ENCODE assay signal across 8 cellular contexts in the genomic region with DNA sequence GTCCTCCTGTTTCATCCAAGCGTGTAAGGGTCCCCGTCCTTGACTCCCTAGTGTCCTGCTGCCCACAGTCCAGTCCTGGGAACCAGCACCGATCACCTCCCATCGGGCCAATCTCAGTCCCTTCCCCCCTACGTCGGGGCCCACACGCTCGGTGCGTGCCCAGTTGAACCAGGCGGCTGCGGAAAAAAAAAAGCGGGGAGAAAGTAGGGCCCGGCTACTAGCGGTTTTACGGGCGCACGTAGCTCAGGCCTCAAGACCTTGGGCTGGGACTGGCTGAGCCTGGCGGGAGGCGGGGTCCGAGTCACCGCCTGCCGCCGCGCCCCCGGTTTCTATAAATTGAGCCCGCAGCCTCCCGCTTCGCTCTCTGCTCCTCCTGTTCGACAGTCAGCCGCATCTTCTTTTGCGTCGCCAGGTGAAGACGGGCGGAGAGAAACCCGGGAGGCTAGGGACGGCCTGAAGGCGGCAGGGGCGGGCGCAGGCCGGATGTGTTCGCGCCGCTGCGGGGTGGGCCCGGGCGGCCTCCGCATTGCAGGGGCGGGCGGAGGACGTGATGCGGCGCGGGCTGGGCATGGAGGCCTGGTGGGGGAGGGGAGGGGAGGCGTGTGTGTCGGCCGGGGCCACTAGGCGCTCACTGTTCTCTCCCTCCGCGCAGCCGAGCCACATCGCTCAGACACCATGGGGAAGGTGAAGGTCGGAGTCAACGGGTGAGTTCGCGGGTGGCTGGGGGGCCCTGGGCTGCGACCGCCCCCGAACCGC. TPM values are rescaled to one million over a fixed set of nuclear protein-coding genes. Genes with fewer than 3 reads are reported as not detected.
A peak's percentile ranks its signal among the peaks of the same experiment; 100 is the strongest.
DNase-seq lines count a peak whose midpoint lies in the region; ATAC-seq and TF ChIP-seq lines count a peak whose summit lies in the region.

A gene (plus strand): TSS at position 360 of the 756 bp plus-strand sequence. CDS start 316 bp downstream, at position 676.

- no peaks in the 10 kb centered on the region for H3K9me3 Mint-ChIP-seq in stimulated activated effector memory CD8-positive, alpha-beta T cell treated with anti-CD3 and anti-CD28 coated beads, Interleukin-12 subunit alpha, Interleukin-12 subunit beta, amount 100 ng/mL, for 72 hours

- peaks cover 18% of the 10 kb centered on the region; the same call in 1 of the 2 replicates for H4K20me1 ChIP-seq in KMS-11 (ENCODE audit: insufficient read depth)

- H3K4me3 Mint-ChIP-seq in stimulated activated effector memory CD8-positive, alpha-beta T cell treated with anti-CD3 and anti-CD28 coated beads, Interleukin-12 subunit alpha, Interleukin-12 subunit beta, amount 100 ng/mL, for 72 hours = peak within 1 kb of the TSS; percentile 99

- TF ChIP-seq CTCF in KMS-11 (conservative IDR thresholded peaks at IDR 0.05; ENCODE audit: low read depth, low read length) (no peak), Peyer's patch (IDR thresholded peaks at IDR 0.05) (peak in 1 of 6 experiments; percentile 16)

- peaks cover 16% of the 10 kb centered on the region; the same call in 1 of the 2 replicates for H3K36me3 ChIP-seq in KMS-11 (ENCODE audit: insufficient read depth)
- peaks cover 0 to 54% (median 0%) of the 10 kb centered on the region in 3 donors for H3K36me3 ChIP-seq in Peyer's patch

- peaks cover 31% of the 10 kb centered on the region for H3K4me1 ChIP-seq in KMS-11 (ENCODE audit: low read depth, poor library complexity, severe bottlenecking)
- H3K4me1 ChIP-seq in Peyer's patch = peaks cover 4 to 63% (median 25%) of the 10 kb centered on the region in 4 donors

- H3K9me3 ChIP-seq in Peyer's patch = no peaks in the 10 kb centered on the region

- peak within 1 kb of the TSS; percentile 70; the same call in 1 of the 2 replicates for H2AFZ ChIP-seq in KMS-11 (ENCODE audit: low read depth)

- H3K27ac ChIP-seq in KMS-11 (peak within 1 kb of the TSS; percentile 99), Peyer's patch (peak within 1 kb of the TSS; percentile 97 to 98 (median 98))

- H3K27ac Mint-ChIP-seq in stimulated activated effector memory CD8-positive, alpha-beta T cell treated with anti-CD3 and anti-CD28 coated beads, Interleukin-12 subunit alpha, Interleukin-12 subunit beta, amount 100 ng/mL, for 72 hours = peak within 1 kb of the TSS; percentile 100

- H3K4me3 ChIP-seq in KMS-11 (IDR thresholded peaks at IDR 0.05; ENCODE audit: insufficient read depth, low read depth, low read length) = peak within 1 kb of the TSS; percentile 24
- H3K4me3 ChIP-seq in Peyer's patch = peak within 1 kb of the TSS; percentile 67 to 96 (median 80)

- peak; percentile 97 for DNase-seq in DMS79 (lab: John Stamatoyannopoulos, UW)
- peak; percentile 87 to 96 (median 95) for DNase-seq in Peyer's patch
- peak; percentile 93 to 95 for DNase-seq in activated T-cell treated with anti-CD3 and anti-CD28 coated beads, Interleukin-2, amount 50 U/mL, for 48 hours
- peak; percentile 98 for DNase-seq in myocyte (ENCODE audit: low read depth)
- DNase-seq in stimulated activated effector memory CD8-positive, alpha-beta T cell treated with anti-CD3 and anti-CD28 coated beads, Interleukin-12 subunit alpha, Interleukin-12 subunit beta, amount 100 ng/mL, for 72 hours (ENCODE audit: low spot score in 2 of 2) = peak; percentile 82 to 96

- peak within 1 kb of the TSS; percentile 94 for H3K9ac ChIP-seq in KMS-11

- H3K36me3 Mint-ChIP-seq in stimulated activated effector memory CD8-positive, alpha-beta T cell treated with anti-CD3 and anti-CD28 coated beads, Interleukin-12 subunit alpha, Interleukin-12 subunit beta, amount 100 ng/mL, for 72 hours = peaks cover 100% of the 10 kb centered on the region

- TF ChIP-seq POLR2A in Peyer's patch (IDR thresholded peaks at IDR 0.05) = peak; percentile 98 to 99

- ATAC-seq in GM21737 (IDR thresholded peaks at IDR 0.05; ENCODE audit: unreplicated experiment) (peak; percentile 48), esophagus mucosa (peak; percentile 75)
- ATAC-seq in stimulated activated effector memory CD8-positive, alpha-beta T cell treated with anti-CD3 and anti-CD28 coated beads, Interleukin-12 subunit alpha, Interleukin-12 subunit beta, amount 100 ng/mL, for 72 hours = peak; percentile 64

- peaks cover 43% of the 10 kb centered on the region for H3K79me2 ChIP-seq in KMS-11 (ENCODE audit: insufficient read depth, low read depth)

- H3K4me2 ChIP-seq in KMS-11 = peak within 1 kb of the TSS; percentile 98

- H3K27me3 ChIP-seq in KMS-11 (ENCODE audit: insufficient read depth, low read depth) (no peaks in the 10 kb centered on the region), Peyer's patch (no peaks in the 10 kb centered on the region)

- H3K4me1 Mint-ChIP-seq in stimulated activated effector memory CD8-positive, alpha-beta T cell treated with anti-CD3 and anti-CD28 coated beads, Interleukin-12 subunit alpha, Interleukin-12 subunit beta, amount 100 ng/mL, for 72 hours = peaks cover 69% of the 10 kb centered on the region

RNA-seq across cellular contexts. Expression of the gene that starts here (rescaled TPM):
- total RNA-seq in Peyer's patch = 1,000 to 10,000 TPM; 1,939 to 3,624 (median 2,830) TPM
- total RNA-seq in esophagus mucosa = 3,825 TPM
- total RNA-seq in myocyte = 5,449 and 7,261 TPM in 2 replicates
- 8,217 TPM for polyA plus RNA-seq in myocyte (2012)

Comparison
In these comparisons a context has a peak if more than half of its experiments do, and no peak if none do; other contexts are left out.
1. Peak in every context shown above with its lines: DNase-seq, ATAC-seq, H3K4me3 ChIP-seq and H3K27ac ChIP-seq.